Comparison of ENCODE assay signal across 25 cellular contexts in genomic region chr5:129996896-129997295, GRCh38.
DNase-seq lines count a peak whose midpoint lies in the region; ATAC-seq, FAIRE-seq and TF ChIP-seq lines count a peak whose summit lies in the region.
"Had no signal": no experiment of that assay in that cellular context is flagged by ENCODE, and none has a peak within 500 bp of the region (broad histone marks: within the 10 kb centered on the region; RNA-seq: fewer than 3 reads in every experiment).

No MANE protein-coding gene starts in this region.

- H3K4me1 ChIP-seq in adipocyte (ENCODE audit: control insufficient read depth, insufficient read depth, low read length) (peaks cover 11% of the 10 kb centered on the region), fibroblast of lung (ENCODE audit: control insufficient read depth, extremely low read depth, insufficient read depth, low read length) (no peaks in the 10 kb centered on the region)
- H3K4me1 ChIP-seq: Caco-2, parathyroid adenoma, right lobe of liver had no signal

- H3K9me3 Mint-ChIP-seq in stimulated activated naive B cell treated with anti-CD40 and anti-IgM and Interleukin-4, amounts not matched to agents 10 μg/mL and 1 μg/mL and 100 μg/mL, for 72 hours: peaks cover 2 to 7% of the 10 kb centered on the region in 2 donors
- H3K9me3 Mint-ChIP-seq: activated T-helper 1 cell treated with anti-CD3 and anti-CD28 coated beads, Interleukin-12 subunit alpha, Interleukin-12 subunit beta, Interleukin-2, Interleukin-4 antibody, amounts not matched to agents 30 ng/mL and 10 ng/mL and 1 ng/mL, durations not matched to agents 14 hours and 24 hours and 36 hours had no signal

- H3K27ac Mint-ChIP-seq in stimulated activated naive B cell treated with anti-CD40 and anti-IgM and Interleukin-4, amounts not matched to agents 10 μg/mL and 1 μg/mL and 100 μg/mL, for 72 hours: no peak overlapping the region
- H3K27ac Mint-ChIP-seq: activated naive CD8-positive, alpha-beta T cell; activated T-helper 1 cell treated with anti-CD3 and anti-CD28 coated beads, Interleukin-12 subunit alpha, Interleukin-12 subunit beta, Interleukin-2, Interleukin-4 antibody, amounts not matched to agents 30 ng/mL and 10 ng/mL and 1 ng/mL, durations not matched to agents 14 hours and 24 hours and 36 hours; B cell; memory B cell; naive thymus-derived CD4-positive, alpha-beta T cell; stimulated activated memory B cell treated with anti-CD40 and anti-IgM and Interleukin-4, amounts not matched to agents 10 μg/mL and 1 μg/mL and 100 μg/mL, for 72 hours had no signal

- H3K9me3 ChIP-seq in adipocyte (ENCODE audit: control insufficient read depth, low read length) (no peaks in the 10 kb centered on the region), fibroblast of lung (ENCODE audit: control insufficient read depth, insufficient read depth, low read depth, low read length) (no peaks in the 10 kb centered on the region)
- H3K9me3 ChIP-seq: Caco-2, MG63, right lobe of liver, thoracic aorta had no signal

- CTCF ChIA-PET in BJ (lab: Yijun Ruan, JAX): interaction anchor here (1.0 kb wide), 1 partner anchor 12 kb away, joined by 3 read pairs; no protein-coding TSS in a partner anchor

- no peak overlapping the region for H2AFZ ChIP-seq in fibroblast of lung (ENCODE audit: low read length)
- H2AFZ ChIP-seq: parathyroid adenoma had no signal

- H3K27me3 Mint-ChIP-seq in stimulated activated naive B cell treated with anti-CD40 and anti-IgM and Interleukin-4, amounts not matched to agents 10 μg/mL and 1 μg/mL and 100 μg/mL, for 72 hours: no peaks in the 10 kb centered on the region
- H3K27me3 Mint-ChIP-seq: activated naive CD8-positive, alpha-beta T cell; B cell; memory B cell; naive thymus-derived CD4-positive, alpha-beta T cell; stimulated activated memory B cell treated with anti-CD40 and anti-IgM and Interleukin-4, amounts not matched to agents 10 μg/mL and 1 μg/mL and 100 μg/mL, for 72 hours had no signal

- no peaks in the 10 kb centered on the region for H3K27me3 ChIP-seq in BJ (ENCODE audit: control insufficient read depth, insufficient read depth, low read length)
- no peaks in the 10 kb centered on the region for H3K27me3 ChIP-seq in adipocyte (replicated peaks; ENCODE audit: control insufficient read depth, insufficient read depth, low read length)
- H3K27me3 ChIP-seq in fibroblast of lung (ENCODE audit: control insufficient read depth, insufficient read depth, low read length): no peaks in the 10 kb centered on the region
- H3K27me3 ChIP-seq: MG63, right lobe of liver had no signal

- TF ChIP-seq CTCF in BJ (IDR thresholded peaks at IDR 0.05; ENCODE audit: insufficient read depth, low read depth, low read length) (no peak), fibroblast of lung (conservative IDR thresholded peaks at IDR 0.05 in 1 of 2, IDR thresholded peaks at IDR 0.05 in 1 of 2; ENCODE audit: low read depth in 1 of 2, low read length in 2 of 2) (no peak)

- H3K4me3 ChIP-seq in BJ (ENCODE audit: low read depth, low read length) (no peak overlapping the region), adipocyte (ENCODE audit: low read length) (no peak overlapping the region), fibroblast of lung (replicated peaks in 1 of 4; ENCODE audit: control extremely low read depth in 1 of 4, insufficient read depth in 1 of 4, low read depth in 3 of 4, low read length in 4 of 4) (no peak overlapping the region), skeletal muscle cell (ENCODE audit: low read depth, low read length) (no peak overlapping the region)
- H3K4me3 ChIP-seq: MG63, right lobe of liver, thoracic aorta had no signal

- H3K36me3 ChIP-seq in BJ (ENCODE audit: control insufficient read depth, insufficient read depth, low read length) (no peaks in the 10 kb centered on the region), adipocyte (ENCODE audit: control insufficient read depth, insufficient read depth, low read length, severe bottlenecking) (no peaks in the 10 kb centered on the region), fibroblast of lung (ENCODE audit: control insufficient read depth, insufficient read depth, low read length) (no peaks in the 10 kb centered on the region)
- H3K36me3 ChIP-seq: MG63, right lobe of liver, thoracic aorta had no signal

- ATAC-seq in stimulated activated naive B cell treated with anti-CD40 and anti-IgM and Interleukin-4, amounts not matched to agents 10 μg/mL and 1 μg/mL and 100 μg/mL, for 72 hours (replicated peaks): no peak
- ATAC-seq: naive thymus-derived CD4-positive, alpha-beta T cell; right lobe of liver; stimulated activated memory B cell treated with anti-CD40 and anti-IgM and Interleukin-4, amounts not matched to agents 10 μg/mL and 1 μg/mL and 100 μg/mL, for 72 hours had no signal

- no peaks in the 10 kb centered on the region for H3K4me1 Mint-ChIP-seq in stimulated activated naive B cell treated with anti-CD40 and anti-IgM and Interleukin-4, amounts not matched to agents 10 μg/mL and 1 μg/mL and 100 μg/mL, for 72 hours
- H3K4me1 Mint-ChIP-seq: B cell; memory B cell; naive thymus-derived CD4-positive, alpha-beta T cell; stimulated activated memory B cell treated with anti-CD40 and anti-IgM and Interleukin-4, amounts not matched to agents 10 μg/mL and 1 μg/mL and 100 μg/mL, for 72 hours had no signal

- H3K4me3 Mint-ChIP-seq in stimulated activated naive B cell treated with anti-CD40 and anti-IgM and Interleukin-4, amounts not matched to agents 10 μg/mL and 1 μg/mL and 100 μg/mL, for 72 hours: no peak overlapping the region
- H3K4me3 Mint-ChIP-seq: activated naive CD8-positive, alpha-beta T cell; activated T-helper 1 cell treated with anti-CD3 and anti-CD28 coated beads, Interleukin-12 subunit alpha, Interleukin-12 subunit beta, Interleukin-2, Interleukin-4 antibody, amounts not matched to agents 30 ng/mL and 10 ng/mL and 1 ng/mL, durations not matched to agents 14 hours and 24 hours and 36 hours; B cell; memory B cell; naive thymus-derived CD4-positive, alpha-beta T cell; stimulated activated memory B cell treated with anti-CD40 and anti-IgM and Interleukin-4, amounts not matched to agents 10 μg/mL and 1 μg/mL and 100 μg/mL, for 72 hours had no signal

- H3K27ac ChIP-seq in fibroblast of lung (ENCODE audit: insufficient read depth, low read length): no peak overlapping the region
- H3K27ac ChIP-seq: parathyroid adenoma, right lobe of liver, thoracic aorta had no signal

- no peak for FAIRE-seq in urothelium cell line (lab: Jason Lieb, UNC)
- FAIRE-seq: endothelial cell of umbilical vein had no signal

- no peaks in the 10 kb centered on the region for H3K79me2 ChIP-seq in fibroblast of lung (ENCODE audit: control insufficient read depth, insufficient read depth, low read length)
- H3K79me2 ChIP-seq: parathyroid adenoma had no signal

- DNase-seq in BJ (ENCODE audit: low read depth) (peak; percentile 65), adipocyte (ENCODE audit: low read depth) (peak; percentile 84), fibroblast of lung (ENCODE audit: low read depth in 2 of 2) (peak; percentile 25 to 68), skeletal muscle cell (ENCODE audit: low read depth) (peak; percentile 31), NCI-H1105 treated with DMSO at 0.1 percent for 48 hours (lab: John Stamatoyannopoulos, UW) (no peak), NCI-H2196 treated with DMSO at 0.1 percent for 48 hours (lab: John Stamatoyannopoulos, UW; ENCODE audit: unreplicated experiment) (no peak), urothelium cell line (ENCODE audit: low spot score) (no peak)
- no peak for DNase-seq in stimulated activated naive B cell treated with anti-CD40 and anti-IgM and Interleukin-4, amounts not matched to agents 10 μg/mL and 1 μg/mL and 100 μg/mL, for 72 hours
- DNase-seq: Caco-2; dermis blood vessel endothelial cell; kidney glomerular epithelial cell; MG63; naive thymus-derived CD4-positive, alpha-beta T cell; NCI-H1694; NCI-H82; right lobe of liver; SIG-M5 had no signal

- POLR2A ChIA-PET in BJ (lab: Charles Lee): no interaction called here

- no peaks in the 10 kb centered on the region for H3K36me3 Mint-ChIP-seq in stimulated activated naive B cell treated with anti-CD40 and anti-IgM and Interleukin-4, amounts not matched to agents 10 μg/mL and 1 μg/mL and 100 μg/mL, for 72 hours
- H3K36me3 Mint-ChIP-seq: activated naive CD8-positive, alpha-beta T cell; memory B cell; naive thymus-derived CD4-positive, alpha-beta T cell; stimulated activated memory B cell treated with anti-CD40 and anti-IgM and Interleukin-4, amounts not matched to agents 10 μg/mL and 1 μg/mL and 100 μg/mL, for 72 hours had no signal

- H4K20me1 ChIP-seq in fibroblast of lung (ENCODE audit: control insufficient read depth, extremely low read depth, insufficient read depth, low read length): no peaks in the 10 kb centered on the region

- H3K9ac ChIP-seq in adipocyte (ENCODE audit: low read length) (no peak overlapping the region), fibroblast of lung (ENCODE audit: insufficient read depth, low read length) (no peak overlapping the region)
- H3K9ac ChIP-seq: parathyroid adenoma had no signal

- H3K4me2 ChIP-seq in fibroblast of lung (ENCODE audit: extremely low read depth, insufficient read depth, low read length): no peak overlapping the region

Comparison
In these comparisons a context has a peak if more than half of its experiments do, and no peak if none do; other contexts are left out.
1. DNase-seq: peak in BJ (single experiment), adipocyte (single experiment), fibroblast of lung (2 of 2) and skeletal muscle cell (single experiment); none in stimulated activated naive B cell treated with anti-CD40 and anti-IgM and Interleukin-4, amounts not matched to agents 10 μg/mL and 1 μg/mL and 100 μg/mL, for 72 hours (single experiment), NCI-H1105 treated with DMSO at 0.1 percent for 48 hours (single experiment), NCI-H2196 treated with DMSO at 0.1 percent for 48 hours (single experiment) and urothelium cell line (single experiment).